ENCODE assay signal across 12 cellular contexts in the genomic region with DNA sequence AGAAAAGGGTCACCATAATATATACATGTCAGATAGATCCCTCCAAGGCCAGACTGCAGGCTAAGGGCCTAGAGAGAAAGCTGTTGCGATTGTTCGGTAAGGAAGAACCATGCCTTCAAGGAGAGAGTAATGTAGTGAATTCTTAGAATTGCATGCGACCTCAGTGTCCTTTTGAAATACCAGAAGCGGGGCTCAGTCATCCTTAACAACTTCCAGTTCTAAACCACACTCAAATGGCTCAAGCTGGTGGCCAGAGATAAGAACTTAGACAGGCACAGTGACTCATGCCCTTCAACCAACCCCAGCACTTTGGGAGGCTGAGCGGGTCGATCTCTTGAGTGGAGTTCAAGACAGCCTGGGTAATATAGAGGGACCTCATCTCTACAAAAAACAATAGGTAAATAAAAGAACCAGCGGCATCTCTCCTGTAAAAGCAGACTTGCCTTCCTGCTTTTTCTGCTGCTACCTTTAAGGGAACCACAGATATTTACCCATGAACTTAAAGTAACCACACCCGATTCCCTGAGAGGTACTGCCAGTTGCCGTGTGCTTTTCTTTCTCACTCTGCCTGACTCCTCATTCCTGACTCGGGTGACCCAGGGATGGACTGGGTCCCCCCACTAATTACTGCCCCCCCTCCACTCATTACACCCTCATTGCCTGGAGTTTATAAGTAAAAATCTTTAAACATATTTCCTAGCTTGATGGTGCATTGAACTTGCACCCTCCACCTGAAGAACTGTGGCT. TPM values are rescaled to one million over a fixed set of nuclear protein-coding genes. Genes with fewer than 3 reads are reported as not detected.
A peak's percentile ranks its signal among the peaks of the same experiment; 100 is the strongest.
DNase-seq lines count a peak whose midpoint lies in the region; ATAC-seq and TF ChIP-seq lines count a peak whose summit lies in the region.
"Had no signal": no experiment of that assay in that cellular context is flagged by ENCODE, and none has a peak within 500 bp of the region (broad histone marks: within the 10 kb centered on the region; RNA-seq: fewer than 3 reads in every experiment).

No MANE protein-coding gene starts in this region.

- 66% methylated on average over 10 of the region's 10 CpGs for WGBS in suprapubic skin

- H3K4me1 Mint-ChIP-seq in activated naive CD4-positive, alpha-beta T cell treated with anti-CD3 and anti-CD28 coated beads, Interleukin-2, amount 10 ng/mL, durations not matched to agents 7 days and 5 days: peaks cover 54% of the 10 kb centered on the region

- no peak for DNase-seq in activated naive CD4-positive, alpha-beta T cell treated with anti-CD3 and anti-CD28 coated beads, Interleukin-2, amount 10 ng/mL, durations not matched to agents 7 days and 5 days
- no peak for DNase-seq in activated naive CD4-positive, alpha-beta T cell (lab: John Stamatoyannopoulos, UW)
- DNase-seq in NOMO-1 treated with dmso at 0.1 percent for 144 hours (lab: John Stamatoyannopoulos, UW; ENCODE audit: unreplicated experiment) (peak; percentile 90), choroid plexus epithelial cell (ENCODE audit: low read depth) (peak; percentile 25), suprapubic skin (ENCODE audit: low spot score in 2 of 2) (no peak), MG63 (no peak), DMS79 (lab: John Stamatoyannopoulos, UW) (no peak)
- DNase-seq in stimulated activated naive CD8-positive, alpha-beta T cell treated with anti-CD3 and anti-CD28 coated beads, Interleukin-15, Interleukin-2, amounts not matched to agents 100 U/mL and 50 U/mL, for 24 hours: peak; percentile 25
- DNase-seq: NCI-H2081 treated with DMSO at 0.1 percent for 48 hours, occipital lobe had no signal

- peaks cover 2% of the 10 kb centered on the region for H3K9me3 Mint-ChIP-seq in activated naive CD4-positive, alpha-beta T cell treated with anti-CD3 and anti-CD28 coated beads, Interleukin-2, amount 10 ng/mL, durations not matched to agents 7 days and 5 days

- H3K9me3 ChIP-seq in suprapubic skin: no peaks in the 10 kb centered on the region
- no peaks in the 10 kb centered on the region for H3K9me3 ChIP-seq in MG63

- no peak for TF ChIP-seq EP300 in suprapubic skin (IDR thresholded peaks at IDR 0.05)

- H3K27ac ChIP-seq in suprapubic skin: no peak overlapping the region
- H3K27ac ChIP-seq: C4-2B had no signal

- H3K4me1 ChIP-seq in suprapubic skin: no peaks in the 10 kb centered on the region

- peak overlapping the region; percentile 77 for H3K27ac Mint-ChIP-seq in activated naive CD4-positive, alpha-beta T cell treated with anti-CD3 and anti-CD28 coated beads, Interleukin-2, amount 10 ng/mL, durations not matched to agents 7 days and 5 days

- H3K4me3 Mint-ChIP-seq in activated naive CD4-positive, alpha-beta T cell treated with anti-CD3 and anti-CD28 coated beads, Interleukin-2, amount 10 ng/mL, durations not matched to agents 7 days and 5 days: peak overlapping the region; percentile 6

- TF ChIP-seq CTCF in choroid plexus epithelial cell (conservative IDR thresholded peaks at IDR 0.05; ENCODE audit: low read depth, low read length): no peak
- no peak for TF ChIP-seq CTCF in suprapubic skin (IDR thresholded peaks at IDR 0.05)

- peak; percentile 85 for ATAC-seq in stimulated activated naive CD8-positive, alpha-beta T cell treated with anti-CD3 and anti-CD28 coated beads, Interleukin-15, Interleukin-2, amounts not matched to agents 100 U/mL and 50 U/mL, for 24 hours

- H3K36me3 ChIP-seq in suprapubic skin (no peaks in the 10 kb centered on the region), MG63 (no peaks in the 10 kb centered on the region)

- H3K27me3 ChIP-seq in suprapubic skin (peaks cover 34% of the 10 kb centered on the region), MG63 (peaks cover 3% of the 10 kb centered on the region; the same call in 1 of the 2 replicates)

- peaks cover 61% of the 10 kb centered on the region for H3K27me3 Mint-ChIP-seq in activated naive CD4-positive, alpha-beta T cell treated with anti-CD3 and anti-CD28 coated beads, Interleukin-2, amount 10 ng/mL, durations not matched to agents 7 days and 5 days

- CTCF ChIA-PET in activated naive CD4-positive, alpha-beta T cell treated with anti-CD3 and anti-CD28 coated beads, Interleukin-2, amount 10 ng/mL, durations not matched to agents 7 days and 5 days (lab: Charles Lee): interaction anchor here (2.7 kb wide), 1 partner anchor 75 kb away, joined by 9 read pairs; no protein-coding TSS in a partner anchor

- no peak for TF ChIP-seq POLR2A in suprapubic skin (IDR thresholded peaks at IDR 0.05)

- H3K36me3 Mint-ChIP-seq in activated naive CD4-positive, alpha-beta T cell treated with anti-CD3 and anti-CD28 coated beads, Interleukin-2, amount 10 ng/mL, durations not matched to agents 7 days and 5 days: peaks cover 2% of the 10 kb centered on the region

- no peak overlapping the region for H3K4me3 ChIP-seq in choroid plexus epithelial cell (ENCODE audit: low read depth, low read length)
- no peak overlapping the region for H3K4me3 ChIP-seq in suprapubic skin
- H3K4me3 ChIP-seq in MG63: no peak overlapping the region

RNA-seq across cellular contexts. Expression of gene SIGLEC6, which starts 15.4 kb away (rescaled TPM):
- total RNA-seq in suprapubic skin: under 1 TPM in 2 of 4 donors, not detected in 2; 0.26 to 0.30 TPM
- not detected in 2 replicates for total RNA-seq in MG63 (2014; rRNA removed; shearing (Covaris generic); ENCODE audit: low replicate concordance)
- total RNA-seq: dermis microvascular lymphatic vessel endothelial cell, occipital lobe had no signal

RNA-seq across cellular contexts. Expression of gene ZNF175, which starts 24.3 kb away (rescaled TPM):
- 10 to 100 TPM in 1 of 4 donors, 1 to 10 TPM in 3; 2.0 to 12.1 (median 5.1) TPM for total RNA-seq in suprapubic skin
- 2.9 and 10.9 TPM in 2 replicates for total RNA-seq in MG63 (2014; rRNA removed; shearing (Covaris generic); ENCODE audit: low replicate concordance)

RNA-seq across cellular contexts. Expression of gene SIGLEC12, which starts 45.2 kb away (rescaled TPM):
- not detected for total RNA-seq in suprapubic skin
- total RNA-seq in MG63 (2014; rRNA removed; shearing (Covaris generic); ENCODE audit: low replicate concordance): not detected in 2 replicates
- total RNA-seq: dermis microvascular lymphatic vessel endothelial cell, occipital lobe had no signal

Comparison
In these comparisons a context has a peak if more than half of its experiments do, and no peak if none do; other contexts are left out.
1. DNase-seq: peak in NOMO-1 treated with dmso at 0.1 percent for 144 hours (single experiment), choroid plexus epithelial cell (single experiment) and stimulated activated naive CD8-positive, alpha-beta T cell treated with anti-CD3 and anti-CD28 coated beads, Interleukin-15, Interleukin-2, amounts not matched to agents 100 U/mL and 50 U/mL, for 24 hours (single experiment); none in activated naive CD4-positive, alpha-beta T cell treated with anti-CD3 and anti-CD28 coated beads, Interleukin-2, amount 10 ng/mL, durations not matched to agents 7 days and 5 days (single experiment), activated naive CD4-positive, alpha-beta T cell (0 of 4), suprapubic skin (0 of 2), MG63 (single experiment) and DMS79 (single experiment).